ENCODE assay signal across 13 cellular contexts in genomic region chr20:25274891-25275812, GRCh38. TPM values are rescaled to one million over a fixed set of nuclear protein-coding genes. Genes with fewer than 3 reads are reported as not detected.
A peak's percentile ranks its signal among the peaks of the same experiment; 100 is the strongest.
DNase-seq lines count a peak whose midpoint lies in the region; ATAC-seq and TF ChIP-seq lines count a peak whose summit lies in the region.
"Had no signal": no experiment of that assay in that cellular context is flagged by ENCODE, and none has a peak within 500 bp of the region (broad histone marks: within the 10 kb centered on the region; RNA-seq: fewer than 3 reads in every experiment).

No MANE protein-coding gene starts in this region.

- H3K36me3 ChIP-seq in mammary epithelial cell (ENCODE audit: insufficient read depth, low read length) (peaks cover 78% of the 10 kb centered on the region), neural progenitor cell (no peaks in the 10 kb centered on the region), upper lobe of right lung (peaks cover 80% of the 10 kb centered on the region)

- no peaks in the 10 kb centered on the region for H3F3A ChIP-seq in neural progenitor cell (ENCODE audit: low read depth)

- no TSS peak for BruUV-seq in MCF 10A (replicated peaks; lab: Mats Ljungman, UMichigan)
- no TSS peak for BruUV-seq in mammary epithelial cell (replicated peaks; lab: Mats Ljungman, UMichigan)

- in situ Hi-C loops in mammary epithelial cell (cut with MboI; ENCODE audit: low sequenced_read_pairs in 2 of 2): loop anchor here in 1 of 2 donors (25.0 kb wide), 1 partner anchor 112 kb away; the partner anchor contains the start of gene ABHD12

- H3K4me1 Mint-ChIP-seq in MCF 10A (ENCODE audit: insufficient read depth, unreplicated experiment) (peaks cover 6% of the 10 kb centered on the region), neural progenitor cell (no peaks in the 10 kb centered on the region)

- no peaks in the 10 kb centered on the region for H3K27me3 Mint-ChIP-seq in MCF 10A (ENCODE audit: insufficient read depth, unreplicated experiment)
- H3K27me3 Mint-ChIP-seq in neural progenitor cell (ENCODE audit: insufficient read depth, low read depth): no peaks in the 10 kb centered on the region
- H3K27me3 Mint-ChIP-seq: activated naive CD8-positive, alpha-beta T cell; naive B cell had no signal

- H3K4me3 Mint-ChIP-seq in MCF 10A (ENCODE audit: unreplicated experiment) (no peak overlapping the region), neural progenitor cell (no peak overlapping the region)
- H3K4me3 Mint-ChIP-seq: activated naive CD8-positive, alpha-beta T cell; naive B cell had no signal

- no peaks in the 10 kb centered on the region for H3K27me3 ChIP-seq in mammary epithelial cell (ENCODE audit: insufficient read depth, low read length)
- no peaks in the 10 kb centered on the region for H3K27me3 ChIP-seq in neural progenitor cell
- no peaks in the 10 kb centered on the region for H3K27me3 ChIP-seq in upper lobe of right lung

- H3K9ac ChIP-seq in mammary epithelial cell (ENCODE audit: insufficient read depth, low read length) (no peak overlapping the region), neural progenitor cell (no peak overlapping the region)
- H3K9ac ChIP-seq: GM23248 had no signal

- CTCF ChIA-PET in MCF 10A (lab: Yijun Ruan, JAX) (interaction anchor here (0.6 to 1.0 kb wide), 5 partner anchors 13 to 123 kb away, joined by 3 to 4 read pairs (median 3); no protein-coding TSS in a partner anchor), mammary epithelial cell (lab: Charles Lee; ENCODE audit: low non-redundant PET) (no interaction called here)

- H3K36me3 Mint-ChIP-seq in MCF 10A (ENCODE audit: insufficient read depth, unreplicated experiment) (peaks cover 100% of the 10 kb centered on the region), neural progenitor cell (peaks cover 12% of the 10 kb centered on the region)
- H3K36me3 Mint-ChIP-seq: activated naive CD8-positive, alpha-beta T cell had no signal

- H3K9me3 ChIP-seq in mammary epithelial cell (replicated peaks; ENCODE audit: insufficient read depth, low read length): no peaks in the 10 kb centered on the region
- H3K9me3 ChIP-seq in neural progenitor cell (ENCODE audit: low read depth): no peaks in the 10 kb centered on the region
- no peaks in the 10 kb centered on the region for H3K9me3 ChIP-seq in upper lobe of right lung

- H3K9me3 Mint-ChIP-seq in MCF 10A (ENCODE audit: unreplicated experiment) (no peaks in the 10 kb centered on the region), neural progenitor cell (no peaks in the 10 kb centered on the region)
- H3K9me3 Mint-ChIP-seq: naive B cell had no signal

- no peak overlapping the region for H3K4me3 ChIP-seq in mammary epithelial cell (replicated peaks in 1 of 3; ENCODE audit: insufficient read depth in 1 of 3, low read depth in 2 of 3, low read length in 3 of 3)
- no peak overlapping the region for H3K4me3 ChIP-seq in neural progenitor cell
- no peak overlapping the region for H3K4me3 ChIP-seq in upper lobe of right lung
- H3K4me3 ChIP-seq: coronary artery, GM23248 had no signal

- H3K79me2 ChIP-seq in mammary epithelial cell (ENCODE audit: insufficient read depth, low read length) (peaks cover 99% of the 10 kb centered on the region), neural progenitor cell (ENCODE audit: low read depth) (no peaks in the 10 kb centered on the region)

- no peak overlapping the region for H3K27ac ChIP-seq in mammary epithelial cell (ENCODE audit: insufficient read depth, low read depth, low read length)
- H3K27ac ChIP-seq in neural progenitor cell: no peak overlapping the region
- H3K27ac ChIP-seq in upper lobe of right lung: no peak overlapping the region
- H3K27ac ChIP-seq: coronary artery, GM23248 had no signal

- DNase-seq in MCF 10A (ENCODE audit: unreplicated experiment) (no peak), mammary epithelial cell (no peak), Right ventricle myocardium inferior (ENCODE audit: missing footprints) (peak; percentile 83), neural progenitor cell (ENCODE audit: low spot score) (no peak), upper lobe of right lung (peak; percentile 55), GF-D8 (lab: John Stamatoyannopoulos, UW) (no peak), NCI-H2227 treated with DMSO at 0.1 percent for 48 hours (lab: John Stamatoyannopoulos, UW) (no peak)
- DNase-seq: GM23248, naive B cell had no signal

- WGBS in mammary epithelial cell (ENCODE audit: low coverage, missing lambda C conversion rate): 93% methylated on average over 31 of the region's 32 CpGs

- TF ChIP-seq CTCF in MCF 10A (IDR thresholded peaks at IDR 0.05; ENCODE audit: unreplicated experiment) (no peak), mammary epithelial cell (conservative IDR thresholded peaks at IDR 0.05 in 1 of 2, IDR thresholded peaks at IDR 0.05 in 1 of 2; ENCODE audit: extremely low read depth in 1 of 2, insufficient read depth in 1 of 2, low read depth in 1 of 2, low read length in 2 of 2) (no peak), neural progenitor cell (IDR thresholded peaks at IDR 0.05) (no peak), upper lobe of right lung (IDR thresholded peaks at IDR 0.05) (no peak)

- dilution Hi-C loops in mammary epithelial cell (cut with HindIII; ENCODE audit: low sequenced_read_pairs): loop anchor here (5.0 kb wide), 1 partner anchor 37 kb away; no protein-coding TSS in a partner anchor

- peak; percentile 65 for ATAC-seq in Right ventricle myocardium inferior
- ATAC-seq in upper lobe of right lung: no peak
- ATAC-seq in GM18870 (IDR thresholded peaks at IDR 0.05; ENCODE audit: unreplicated experiment): no peak
- ATAC-seq: activated CD4-positive, CD25-positive, alpha-beta regulatory T cell treated with anti-CD3 and anti-CD28 coated beads, Interleukin-2, amount 50 U/mL, for 24 hours had no signal

- H4K20me1 ChIP-seq in mammary epithelial cell (ENCODE audit: insufficient read depth, low read length) (peaks cover 8% of the 10 kb centered on the region), neural progenitor cell (ENCODE audit: low read depth) (no peaks in the 10 kb centered on the region)

- H3K27ac Mint-ChIP-seq in MCF 10A (ENCODE audit: low read depth, unreplicated experiment): peak overlapping the region; percentile 59
- H3K27ac Mint-ChIP-seq in neural progenitor cell: peak overlapping the region; percentile 57
- H3K27ac Mint-ChIP-seq: activated naive CD8-positive, alpha-beta T cell had no signal

- no peaks in the 10 kb centered on the region for H3K4me1 ChIP-seq in mammary epithelial cell (ENCODE audit: insufficient read depth, low read length)
- H3K4me1 ChIP-seq in neural progenitor cell: no peaks in the 10 kb centered on the region
- H3K4me1 ChIP-seq in upper lobe of right lung: no peaks in the 10 kb centered on the region

- H2AFZ ChIP-seq in mammary epithelial cell (ENCODE audit: low read depth, low read length) (no peak overlapping the region), neural progenitor cell (replicated peaks) (no peak overlapping the region)
- H2AFZ ChIP-seq: GM23248 had no signal

- POLR2A ChIA-PET in MCF 10A (lab: Yijun Ruan, JAX): no interaction called here

- H3K4me2 ChIP-seq in mammary epithelial cell (ENCODE audit: insufficient read depth, low read depth, low read length) (no peak overlapping the region), neural progenitor cell (no peak overlapping the region)

- intact Hi-C loops in MCF 10A (cut with micrococcal nuclease) (no loop called here), mammary epithelial cell (cut with micrococcal nuclease) (no loop called here), Right ventricle myocardium inferior (cut with DNase I) (loop anchor here (2.0 kb wide), 1 partner anchor 18 kb away; no protein-coding TSS in a partner anchor), upper lobe of right lung (cut with DNase I) (no loop called here)

RNA-seq across cellular contexts. Expression of gene PYGB, which starts 27.3 kb away (rescaled TPM):
- total RNA-seq in MCF 10A (2022) (375 and 435 TPM in 2 replicates), mammary epithelial cell (1,000 to 10,000 TPM in 1 of 2 donors, 100 to 1,000 TPM in 1; 475 to 1,432 TPM), Right ventricle myocardium inferior (174 TPM), neural progenitor cell (ENCODE audit: low replicate concordance) (40.9 and 76.7 TPM in 2 replicates), upper lobe of right lung (61.1 TPM)
- 284 TPM for polyA plus RNA-seq in mammary epithelial cell
- polyA minus RNA-seq in mammary epithelial cell: 595 TPM

Comparison
In these comparisons a context has a peak if more than half of its experiments do, and no peak if none do; other contexts are left out.
1. DNase-seq: peak in Right ventricle myocardium inferior (single experiment) and upper lobe of right lung (single experiment); none in MCF 10A (single experiment), mammary epithelial cell (single experiment), neural progenitor cell (single experiment), GF-D8 (single experiment) and NCI-H2227 treated with DMSO at 0.1 percent for 48 hours (single experiment).